11 cellular contexts compared by ENCODE assay signal in genomic region chr9:37531699-37532098, GRCh38. TPM values are rescaled to one million over a fixed set of nuclear protein-coding genes. Genes with fewer than 3 reads are reported as not detected.
DNase-seq lines count a peak whose midpoint lies in the region; ATAC-seq, FAIRE-seq and TF ChIP-seq lines count a peak whose summit lies in the region.
"Had no signal": no experiment of that assay in that cellular context is flagged by ENCODE, and none has a peak within 500 bp of the region (broad histone marks: within the 10 kb centered on the region; RNA-seq: fewer than 3 reads in every experiment).

No MANE protein-coding gene starts in this region.

- no peak overlapping the region for H2BK15ac ChIP-seq in IMR-90 (ENCODE audit: low read depth, low read length)

- no peaks in the 10 kb centered on the region for H3K79me2 ChIP-seq in PC-3 (ENCODE audit: low read length)

- in situ Hi-C loops in IMR-90 (cut with MboI; ENCODE audit: low sequenced_read_pairs): no loop called here

- H3K56ac ChIP-seq in IMR-90 (ENCODE audit: extremely low read depth, insufficient read depth, low read length): no peak overlapping the region

- POLR2A ChIA-PET in IMR-90 (lab: Charles Lee; ENCODE audit: unreplicated experiment) (no interaction called here), PC-3 (lab: Charles Lee; ENCODE audit: unreplicated experiment) (no interaction called here)

- ATAC-seq in GM21367 (IDR thresholded peaks at IDR 0.05; ENCODE audit: unreplicated experiment): peak; percentile 79
- ATAC-seq in IMR-90 (ENCODE audit: low read depth): no peak
- no peak for ATAC-seq in PC-3

- H4K20me1 ChIP-seq in IMR-90 (ENCODE audit: insufficient read depth, low read length): no peaks in the 10 kb centered on the region
- H4K20me1 ChIP-seq in PC-3 (ENCODE audit: low read length): no peaks in the 10 kb centered on the region

- H3K4me1 ChIP-seq in IMR-90 (ENCODE audit: control insufficient read depth, insufficient read depth, low read length): no peaks in the 10 kb centered on the region
- H3K4me1 ChIP-seq in PC-3 (ENCODE audit: insufficient read depth, low read length): no peaks in the 10 kb centered on the region

- H2BK20ac ChIP-seq in IMR-90 (ENCODE audit: low read depth, low read length): no peak overlapping the region

- dilution Hi-C loops in IMR-90 (cut with HindIII; ENCODE audit: low sequenced_read_pairs, unreplicated experiment): no loop called here

- no peaks in the 10 kb centered on the region for H3K9me3 ChIP-seq in IMR-90 (ENCODE audit: control insufficient read depth, insufficient read depth, low read length)
- no peaks in the 10 kb centered on the region for H3K9me3 ChIP-seq in PC-3 (ENCODE audit: low read length)

- H3K27ac ChIP-seq in IMR-90 (ENCODE audit: insufficient read depth, low read length): no peak overlapping the region
- no peak overlapping the region for H3K27ac ChIP-seq in PC-3 (ENCODE audit: low read length)

- CTCF ChIA-PET in IMR-90 (lab: Yijun Ruan, JAX): no interaction called here
- CTCF ChIA-PET in PC-3 (lab: Charles Lee): no interaction called here

- 100% methylated on average over 4 of the region's 13 CpGs; no CpG with 5 or more reads in 1 of the 2 experiments for WGBS in IMR-90 (ENCODE audit: extremely low coverage in 2 of 2, insufficient read length in 1 of 2), 2 experiments

- peak overlapping the region; percentile 72 for H2AK9ac ChIP-seq in IMR-90 (replicated peaks; ENCODE audit: low read depth, low read length, poor library complexity)

- H3K9ac ChIP-seq in IMR-90 (ENCODE audit: low read depth, low read length) (no peak overlapping the region), PC-3 (ENCODE audit: low read length) (no peak overlapping the region)

- no peak overlapping the region for H2BK5ac ChIP-seq in IMR-90 (ENCODE audit: low read depth, low read length, poor library complexity, severe bottlenecking)

- H3K9me2 ChIP-seq in PC-3 (replicated peaks; ENCODE audit: low read length): no peaks in the 10 kb centered on the region

- no peak overlapping the region for H2BK120ac ChIP-seq in IMR-90 (ENCODE audit: low read depth, low read length)

- no peak overlapping the region for H3K4ac ChIP-seq in IMR-90 (ENCODE audit: low read depth, low read length)

- no peak for TF ChIP-seq RAD21 in IMR-90 (IDR thresholded peaks at IDR 0.05; ENCODE audit: low read length)

- DNase-seq in GM06990 (ENCODE audit: extremely low read depth, insufficient read length) (no peak), IMR-90 (no peak), RCC 7860 (ENCODE audit: low spot score) (no peak), DMS53 (lab: John Stamatoyannopoulos, UW) (no peak), PC-3 (no peak), AG20443 (ENCODE audit: low spot score) (no peak)
- DNase-seq in effector CD4-positive, alpha-beta T cell: peak; percentile 46
- DNase-seq: NCI-H1930, RPMI8226, trophoblast cell had no signal

- H3K14ac ChIP-seq in IMR-90 (replicated peaks; ENCODE audit: low read depth, low read length): no peak overlapping the region

- H2AK5ac ChIP-seq in IMR-90 (ENCODE audit: low read depth, low read length): no peak overlapping the region

- TF ChIP-seq POLR2A in IMR-90 (IDR thresholded peaks at IDR 0.05; ENCODE audit: low read depth, low read length): no peak

- no peak overlapping the region for H3K18ac ChIP-seq in IMR-90 (ENCODE audit: low read depth, low read length)

- no peak overlapping the region for H3K23ac ChIP-seq in IMR-90 (ENCODE audit: low read depth, low read length)

- H3K4me3 ChIP-seq in GM06990 (replicated peaks; ENCODE audit: low read depth, low read length) (peak overlapping the region; percentile 48), IMR-90 (ENCODE audit: insufficient read depth, low read depth, low read length) (no peak overlapping the region), PC-3 (ENCODE audit: low read length) (no peak overlapping the region)

- no peak overlapping the region for H4K91ac ChIP-seq in IMR-90 (ENCODE audit: insufficient read depth, low read depth, low read length)

- intact Hi-C loops in IMR-90 (cut with micrococcal nuclease): no loop called here
- intact Hi-C loops in PC-3 (cut with micrococcal nuclease): no loop called here

- no peaks in the 10 kb centered on the region for H3K79me1 ChIP-seq in IMR-90 (ENCODE audit: low read depth in 1 of 2, low read length in 2 of 2)

- H3F3A ChIP-seq in PC-3 (ENCODE audit: low read length, unreplicated experiment): no peaks in the 10 kb centered on the region

- H3K27me3 ChIP-seq in GM06990 (replicated peaks; ENCODE audit: control insufficient read depth, insufficient read depth, low read length) (no peaks in the 10 kb centered on the region), IMR-90 (ENCODE audit: control insufficient read depth, insufficient read depth, low read length) (no peaks in the 10 kb centered on the region), PC-3 (ENCODE audit: low read length) (no peaks in the 10 kb centered on the region)

- no peak for TF ChIP-seq CTCF in GM06990 (IDR thresholded peaks at IDR 0.05; ENCODE audit: insufficient read depth, low read length, poor library complexity, severe bottlenecking)
- no peak for TF ChIP-seq CTCF in IMR-90 (conservative IDR thresholded peaks at IDR 0.05; ENCODE audit: low read depth, low read length)
- TF ChIP-seq CTCF in PC-3 (conservative IDR thresholded peaks at IDR 0.05; ENCODE audit: low read depth, low read length): no peak

- FAIRE-seq in RCC 7860 (lab: Jason Lieb, UNC): no peak

- BruUV-seq in IMR-90 (replicated peaks; lab: Mats Ljungman, UMichigan): no TSS peak
- no TSS peak for BruUV-seq in PC-3 (replicated peaks; lab: Mats Ljungman, UMichigan)

- H2AFZ ChIP-seq in IMR-90 (replicated peaks; ENCODE audit: low read length, poor library complexity) (no peak overlapping the region), PC-3 (ENCODE audit: low read length) (no peak overlapping the region)

- no peak overlapping the region for H4K8ac ChIP-seq in IMR-90 (ENCODE audit: low read depth in 2 of 2, low read length in 2 of 2)

- peaks cover 3% of the 10 kb centered on the region; the same call in 1 of the 2 replicates for H3K9me1 ChIP-seq in IMR-90 (ENCODE audit: insufficient read depth, low read length)

- H3K4me2 ChIP-seq in IMR-90 (ENCODE audit: low read depth, low read length) (no peak overlapping the region), PC-3 (ENCODE audit: low read length) (no peak overlapping the region)

- no peak overlapping the region for H4K5ac ChIP-seq in IMR-90 (ENCODE audit: low read depth, low read length)

- no peaks in the 10 kb centered on the region for H3K36me3 ChIP-seq in GM06990 (ENCODE audit: control insufficient read depth, insufficient read depth, low read length)
- H3K36me3 ChIP-seq in IMR-90 (ENCODE audit: control insufficient read depth, insufficient read depth, low read length): peaks cover 19% of the 10 kb centered on the region
- no peaks in the 10 kb centered on the region for H3K36me3 ChIP-seq in PC-3 (ENCODE audit: low read depth, low read length)

TF ChIP-seq in IMR-90, 13 proteins besides CTCF, POLR2A, EP300 and RAD21:
- no peak for TF ChIP-seq ELK1 (IDR thresholded peaks at IDR 0.05; ENCODE audit: borderline replicate concordance, low read depth, low read length)
- no peak for TF ChIP-seq USF2 (IDR thresholded peaks at IDR 0.05; ENCODE audit: low read depth, low read length)
- no peak for TF ChIP-seq BHLHE40 (IDR thresholded peaks at IDR 0.05; ENCODE audit: low read depth, low read length)
- no peak for TF ChIP-seq CEBPB (IDR thresholded peaks at IDR 0.05; ENCODE audit: low read depth, low read length)
- no peak for TF ChIP-seq SMC3 (IDR thresholded peaks at IDR 0.05; ENCODE audit: low read depth, low read length)
- TF ChIP-seq NFE2L2 (IDR thresholded peaks at IDR 0.05; ENCODE audit: low read depth, low read length): no peak
- TF ChIP-seq MAFK (IDR thresholded peaks at IDR 0.05; ENCODE audit: low read depth, low read length): no peak
- no peak for TF ChIP-seq FOS (IDR thresholded peaks at IDR 0.05; ENCODE audit: low read depth, low read length)
- TF ChIP-seq MAZ (IDR thresholded peaks at IDR 0.05; ENCODE audit: borderline replicate concordance, low read depth, low read length): no peak
- no peak for TF ChIP-seq RCOR1 (IDR thresholded peaks at IDR 0.05; ENCODE audit: insufficient replicate concordance, low read length)
- TF ChIP-seq CHD1 (IDR thresholded peaks at IDR 0.05; ENCODE audit: low read depth, low read length): no peak
- no peak for TF ChIP-seq MXI1 (IDR thresholded peaks at IDR 0.05; ENCODE audit: borderline replicate concordance, low read depth, low read length)
- TF ChIP-seq RFX5 (IDR thresholded peaks at IDR 0.05; ENCODE audit: low read depth, low read length): no peak

RNA-seq across cellular contexts. Expression of gene FBXO10, which starts 44.5 kb away (rescaled TPM):
- total RNA-seq in IMR-90 (2012; rRNA removed): 6.6 and 7.5 TPM in 2 replicates
- 6.6 and 6.7 TPM in 2 replicates for polyA plus RNA-seq in IMR-90 (2012; rRNA removed)
- 4.8 and 5.3 TPM in 2 replicates for polyA plus RNA-seq in IMR-90 (2012; cell fraction: cytosol; rRNA removed)
- 17.7 and 18.1 TPM in 2 replicates for polyA plus RNA-seq in IMR-90 (2012; cell fraction: nucleus; rRNA removed; ENCODE audit: low replicate concordance)
- total RNA-seq in PC-3 (2014; rRNA removed): 2.6 and 5.1 TPM in 2 replicates

RNA-seq across cellular contexts. Expression of gene POLR1E, which starts 46.0 kb away (rescaled TPM):
- 67.5 and 71.9 TPM in 2 replicates for total RNA-seq in IMR-90 (2012; rRNA removed)
- polyA plus RNA-seq in IMR-90 (2012; rRNA removed): 42.7 and 48.0 TPM in 2 replicates
- polyA plus RNA-seq in IMR-90 (2012; cell fraction: cytosol; rRNA removed): 18.3 and 30.3 TPM in 2 replicates
- polyA plus RNA-seq in IMR-90 (2012; cell fraction: nucleus; rRNA removed; ENCODE audit: low replicate concordance): 7.5 and 23.9 TPM in 2 replicates
- 37.0 and 37.2 TPM in 2 replicates for total RNA-seq in PC-3 (2014; rRNA removed)
